Comparison of ENCODE assay signal across 19 cellular contexts in genomic region chr10:17811466-17811865, GRCh38. TPM values are rescaled to one million over a fixed set of nuclear protein-coding genes. Genes with fewer than 3 reads are reported as not detected.
"Had no signal": no experiment of that assay in that cellular context is flagged by ENCODE, and none has a peak within 500 bp of the region (broad histone marks: within the 10 kb centered on the region; RNA-seq: fewer than 3 reads in every experiment).

No MANE protein-coding gene starts in this region.

- H3K4me1 ChIP-seq: esophagus squamous epithelium, foreskin keratinocyte had no signal

- FAIRE-seq: astrocyte, colon had no signal

- ATAC-seq: foreskin keratinocyte; naive thymus-derived CD4-positive, alpha-beta T cell had no signal

- H3K36me3 ChIP-seq: cardiac muscle cell, esophagus squamous epithelium, ovary had no signal

- H3K27ac Mint-ChIP-seq: activated naive CD4-positive, alpha-beta T cell treated with anti-CD3 and anti-CD28 coated beads for 36 hours; activated T-helper 2 cell treated with anti-CD3 and anti-CD28 coated beads, Interferon-gamma antibody, Interleukin-2, Interleukin-4, amounts not matched to agents 10 μg/mL and 5 μg/mL and 100 μg/mL, durations not matched to agents 14 hours and 24 hours and 36 hours; immature natural killer cell; naive thymus-derived CD4-positive, alpha-beta T cell had no signal

- H3K27me3 ChIP-seq: cardiac muscle cell, esophagus squamous epithelium, foreskin keratinocyte, ovary had no signal

- H3K9me3 ChIP-seq: esophagus squamous epithelium, ovary had no signal

- H3K36me3 Mint-ChIP-seq: immature natural killer cell; naive thymus-derived CD4-positive, alpha-beta T cell had no signal

- DNase-seq: activated CD4-positive, alpha-beta T cell treated with anti-CD3 and anti-CD28 coated beads for 1 hour; activated CD4-positive, alpha-beta T cell treated with anti-CD3 and anti-CD28 coated beads, Interleukin-2, amount 50 U/mL, for 4 hours; activated naive CD4-positive, alpha-beta T cell treated with anti-CD3 and anti-CD28 coated beads for 36 hours; esophagus squamous epithelium; foreskin keratinocyte; immature natural killer cell; naive thymus-derived CD4-positive, alpha-beta T cell; stimulated activated CD4-positive, alpha-beta T cell treated with anti-CD3 and anti-CD28 coated beads, Interleukin-15, amount 100 ng/mL, for 24 hours; stimulated activated CD4-positive, alpha-beta T cell treated with anti-CD3 and anti-CD28 coated beads, Interleukin-4, amount 100 ng/mL, for 24 hours; stimulated activated naive CD4-positive, alpha-beta T cell; substantia nigra had no signal

- H3K27ac ChIP-seq: cardiac muscle cell, esophagus squamous epithelium, foreskin keratinocyte, ovary, VCaP had no signal

- H3K9me3 Mint-ChIP-seq: activated naive CD4-positive, alpha-beta T cell treated with anti-CD3 and anti-CD28 coated beads for 36 hours; activated T-helper 2 cell treated with anti-CD3 and anti-CD28 coated beads, Interferon-gamma antibody, Interleukin-2, Interleukin-4, amounts not matched to agents 10 μg/mL and 5 μg/mL and 100 μg/mL, durations not matched to agents 14 hours and 24 hours and 36 hours; immature natural killer cell; naive thymus-derived CD4-positive, alpha-beta T cell had no signal

- H3K4me3 Mint-ChIP-seq: activated naive CD4-positive, alpha-beta T cell treated with anti-CD3 and anti-CD28 coated beads for 36 hours; immature natural killer cell; naive thymus-derived CD4-positive, alpha-beta T cell had no signal

- H3K4me3 ChIP-seq: cardiac muscle cell, lung, ovary had no signal

RNA-seq across cellular contexts. Expression of gene MRC1, which starts 2.3 kb away (rescaled TPM):
- total RNA-seq: activated T-helper 2 cell treated with anti-CD3 and anti-CD28 coated beads, Interferon-gamma antibody, Interleukin-2, Interleukin-4, amounts not matched to agents 10 μg/mL and 5 μg/mL and 100 μg/mL, durations not matched to agents 14 hours and 24 hours and 36 hours; T-helper 1 cell treated with Interleukin-12 subunit alpha and Interleukin-12 subunit beta and Interleukin-4 antibody, amounts not matched to agents 30 ng/mL and 1 ng/mL, for 36 hours had no signal
- polyA plus RNA-seq: foreskin keratinocyte; immature natural killer cell; naive thymus-derived CD4-positive, alpha-beta T cell had no signal

RNA-seq across cellular contexts. Expression of gene TMEM236, which starts 59.5 kb away (rescaled TPM):
- total RNA-seq: activated naive CD4-positive, alpha-beta T cell treated with anti-CD3 and anti-CD28 coated beads for 36 hours; cardiac muscle cell had no signal
- polyA plus RNA-seq: foreskin keratinocyte had no signal
